Comparison of ENCODE assay signal across 1 cellular context in the genomic region with DNA sequence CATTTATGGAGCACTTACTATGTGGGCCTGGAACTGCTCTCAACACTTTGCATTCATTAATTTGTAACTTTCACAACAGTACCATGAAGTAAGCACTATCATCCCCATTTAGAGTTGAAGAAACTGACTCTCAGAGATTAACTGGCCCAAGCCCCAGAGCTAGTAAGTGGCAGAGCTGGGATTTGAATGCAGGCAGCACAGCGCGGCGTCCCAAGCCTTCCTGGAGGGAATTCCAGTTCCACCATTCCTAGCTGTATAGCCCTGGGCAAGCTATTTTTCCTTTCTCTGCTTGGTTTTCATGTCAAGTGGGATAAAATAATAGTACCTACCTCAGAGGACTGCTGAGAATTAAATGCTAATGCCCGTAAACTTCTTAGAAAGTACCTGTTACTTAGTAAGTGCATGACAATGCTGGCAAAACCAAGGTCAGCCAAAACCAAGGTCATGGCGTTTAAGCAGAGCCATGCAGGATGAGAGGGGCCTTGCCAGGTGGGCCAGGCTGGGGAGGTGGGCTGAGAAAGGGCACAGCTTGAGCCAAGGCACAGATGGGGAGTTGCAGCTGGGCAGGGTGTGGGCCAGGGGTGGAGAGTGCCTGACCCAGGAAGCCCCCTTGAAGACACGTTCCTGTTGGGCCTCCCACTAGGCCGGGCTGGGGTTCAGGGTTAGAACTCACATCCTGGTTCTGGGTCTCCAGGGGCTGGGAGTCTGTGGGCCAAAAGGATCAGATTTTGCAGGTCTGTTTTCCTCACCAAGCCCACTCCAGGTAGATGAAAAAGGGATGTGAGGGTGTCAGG.
TF ChIP-seq lines count a peak whose summit lies in the region.

No MANE protein-coding gene starts in this region.

TF ChIP-seq in WTC11, 78 proteins besides CTCF, POLR2A, EP300 and RAD21 (continued from another document):
- TF ChIP-seq ZNF121 (CRISPR knock-in tag; IDR thresholded peaks at IDR 0.05): peak; percentile 46; the same call in 1 of the 2 replicates
- TF ChIP-seq HMGA2 (CRISPR knock-in tag; IDR thresholded peaks at IDR 0.05): no peak
- TF ChIP-seq TEAD4 (CRISPR knock-in tag; IDR thresholded peaks at IDR 0.05): no peak
- no peak for TF ChIP-seq FOXJ3 (CRISPR knock-in tag; IDR thresholded peaks at IDR 0.05; ENCODE audit: borderline replicate concordance)
TF ChIP-seq in WTC11: peak in this region for 1.
